22 cellular contexts compared by ENCODE assay signal in genomic region chr3:188931531-188931930, GRCh38.
DNase-seq lines count a peak whose midpoint lies in the region; ATAC-seq and TF ChIP-seq lines count a peak whose summit lies in the region.
"Had no signal": no experiment of that assay in that cellular context is flagged by ENCODE, and none has a peak within 500 bp of the region (broad histone marks: within the 10 kb centered on the region; RNA-seq: fewer than 3 reads in every experiment).

No MANE protein-coding gene starts in this region.

- 49% methylated on average over 3 of the region's 3 CpGs for WGBS in SK-N-SH (ENCODE audit: low lambda C conversion rate)
- WGBS in neuronal stem cell (ENCODE audit: extremely low coverage in 2 of 2, insufficient read length in 2 of 2, insufficient replicate concordance in 1 of 2), 2 donors, result no CpG with 5 or more reads among the region's 3 CpGs

- H4K91ac ChIP-seq in neuronal stem cell (ENCODE audit: low read depth, low read length, poor library complexity), result no peak overlapping the region

- H3K9ac ChIP-seq in SK-N-SH (no peak overlapping the region), neuronal stem cell (ENCODE audit: low read depth, low read length, poor library complexity) (no peak overlapping the region)

- no peak overlapping the region for H3K4me3 ChIP-seq in SK-N-SH (ENCODE audit: low read depth in 2 of 2, low read length in 1 of 2)
- H3K4me3 ChIP-seq in neuronal stem cell (ENCODE audit: low read length in 2 of 2), result peak overlapping the region in 1 of 2 donors; percentile 49
- H3K4me3 ChIP-seq: body of pancreas, ovary, right lobe of liver, vagina had no signal

- H2BK15ac ChIP-seq in neuronal stem cell (ENCODE audit: low read length), result no peak overlapping the region

- no peak for TF ChIP-seq RAD21 in SK-N-SH (IDR thresholded peaks at IDR 0.05; ENCODE audit: low read length)

- TF ChIP-seq CTCF in SK-N-SH (IDR thresholded peaks at IDR 0.05), result no peak

- H3K27ac ChIP-seq in SK-N-SH (ENCODE audit: low read depth in 2 of 2, low read length in 1 of 2) (no peak overlapping the region), neuronal stem cell (replicated peaks; ENCODE audit: low read length) (no peak overlapping the region)
- H3K27ac ChIP-seq: body of pancreas, ovary, right lobe of liver, vagina had no signal

- CTCF ChIA-PET in SK-N-SH (lab: Yijun Ruan, JAX), result no interaction called here

- H4K20me1 ChIP-seq in SK-N-SH (ENCODE audit: insufficient read depth), result no peaks in the 10 kb centered on the region

- TF ChIP-seq EP300 in SK-N-SH (IDR thresholded peaks at IDR 0.05; ENCODE audit: borderline replicate concordance in 1 of 2, low read depth in 1 of 2, low read length in 1 of 2), result no peak

- H3K18ac ChIP-seq in neuronal stem cell (ENCODE audit: low read length), result no peak overlapping the region

- H3K27me3 ChIP-seq in SK-N-SH (ENCODE audit: insufficient read depth) (no peaks in the 10 kb centered on the region), neuronal stem cell (ENCODE audit: control insufficient read depth in 3 of 3, insufficient read depth in 3 of 3, low read depth in 1 of 3, low read length in 3 of 3) (no peaks in the 10 kb centered on the region)
- H3K27me3 ChIP-seq: body of pancreas, ovary, right lobe of liver, vagina had no signal

- H2BK120ac ChIP-seq in neuronal stem cell (ENCODE audit: low read depth, low read length), result no peak overlapping the region

- H2BK12ac ChIP-seq in neuronal stem cell (ENCODE audit: low read length), result no peak overlapping the region

- H3K79me2 ChIP-seq in SK-N-SH (ENCODE audit: insufficient read depth), result no peaks in the 10 kb centered on the region

- H3K9me3 ChIP-seq in SK-N-SH (no peaks in the 10 kb centered on the region), neuronal stem cell (replicated peaks in 1 of 2; ENCODE audit: control insufficient read depth in 2 of 2, insufficient read depth in 1 of 2, low read depth in 1 of 2, low read length in 2 of 2) (no peaks in the 10 kb centered on the region)
- H3K9me3 ChIP-seq: body of pancreas, ovary, right lobe of liver, vagina had no signal

- ATAC-seq in HG03280 (IDR thresholded peaks at IDR 0.05; ENCODE audit: unreplicated experiment), result no peak
- ATAC-seq: body of pancreas; naive thymus-derived CD4-positive, alpha-beta T cell; right lobe of liver; T-cell had no signal

- POLR2A ChIA-PET in SK-N-SH (lab: Yijun Ruan, JAX), result no interaction called here

- no peak overlapping the region for H2BK5ac ChIP-seq in neuronal stem cell (ENCODE audit: low read length)

- H3K79me1 ChIP-seq in neuronal stem cell (ENCODE audit: low read depth, low read length), result no peaks in the 10 kb centered on the region

- no peak overlapping the region for H2AK5ac ChIP-seq in neuronal stem cell (ENCODE audit: low read depth, low read length)

- H3K4me2 ChIP-seq in SK-N-SH (no peak overlapping the region), neuronal stem cell (ENCODE audit: insufficient read depth, low read length, poor library complexity, severe bottlenecking) (no peak overlapping the region)

- no peak overlapping the region for H3K23ac ChIP-seq in neuronal stem cell (ENCODE audit: low read depth, low read length, poor library complexity)

- H3K4ac ChIP-seq in neuronal stem cell (ENCODE audit: low read length), result no peak overlapping the region

- peaks cover 0 to 10% of the 10 kb centered on the region in 2 experiments; a peak in 2 of 4 replicates for H3K4me1 ChIP-seq in SK-N-SH (ENCODE audit: control insufficient read depth in 1 of 2, insufficient read depth in 2 of 2, low read depth in 1 of 2, low read length in 1 of 2)
- peaks cover 0 to 2% of the 10 kb centered on the region in 2 donors for H3K4me1 ChIP-seq in neuronal stem cell (ENCODE audit: control insufficient read depth in 2 of 2, insufficient read depth in 1 of 2, low read depth in 1 of 2, low read length in 2 of 2)
- H3K4me1 ChIP-seq: body of pancreas, vagina had no signal

- H3K14ac ChIP-seq in neuronal stem cell (ENCODE audit: low read length), result no peak overlapping the region

- H3F3A ChIP-seq in SK-N-SH (replicated peaks; ENCODE audit: insufficient read depth), result peaks cover 8% of the 10 kb centered on the region

- H3K36me3 ChIP-seq in SK-N-SH (replicated peaks in 1 of 2; ENCODE audit: control insufficient read depth in 1 of 2, insufficient read depth in 2 of 2, low read length in 1 of 2) (no peaks in the 10 kb centered on the region), neuronal stem cell (replicated peaks in 1 of 2; ENCODE audit: control insufficient read depth in 2 of 2, insufficient read depth in 2 of 2, low read length in 2 of 2) (no peaks in the 10 kb centered on the region)
- H3K36me3 ChIP-seq: ovary, right lobe of liver, vagina had no signal

- peak overlapping the region; percentile 66 for H2AFZ ChIP-seq in SK-N-SH (ENCODE audit: low read depth)
- H2AFZ ChIP-seq in neuronal stem cell (ENCODE audit: low read length), result peak overlapping the region; percentile 47

- no peaks in the 10 kb centered on the region for H3K9me2 ChIP-seq in SK-N-SH

- peak; percentile 52 for DNase-seq in DMS79 treated with DMSO at 0.1 percent for 48 hours (lab: John Stamatoyannopoulos, UW)
- no peak for DNase-seq in DMS79 (lab: John Stamatoyannopoulos, UW)
- DNase-seq in M059J (ENCODE audit: low read depth), result peak; percentile 38
- DNase-seq in SK-N-SH, result no peak
- no peak for DNase-seq in neuronal stem cell (ENCODE audit: low spot score)
- no peak for DNase-seq in NCI-H748 treated with DMSO at 0.1 percent for 48 hours (lab: John Stamatoyannopoulos, UW)
- DNase-seq in stimulated activated CD4-positive, alpha-beta T cell treated with anti-CD3 and anti-CD28 coated beads, Interleukin-15, amount 100 ng/mL, for 24 hours, result no peak
- DNase-seq: 8988T; activated CD4-positive, alpha-beta T cell treated with anti-CD3 and anti-CD28 coated beads for 48 hours; body of pancreas; DMS 273 treated with DMSO at 0.1 percent for 48 hours; endodermal cell; H7; Karpas-422; naive thymus-derived CD4-positive, alpha-beta T cell; NCI-H2171; NK-92 treated with Interleukin-12 subunit alpha and Interleukin-12 subunit beta, amount 100 ng/mL, for 24 hours; ovary; right lobe of liver; T-cell had no signal

- no peak overlapping the region for H4K8ac ChIP-seq in neuronal stem cell (ENCODE audit: low read depth, low read length)

TF ChIP-seq in SK-N-SH, 30 proteins besides CTCF, POLR2A, EP300 and RAD21:
- no peak for TF ChIP-seq FOSL2 (IDR thresholded peaks at IDR 0.05; ENCODE audit: borderline replicate concordance, low read depth)
- no peak for TF ChIP-seq CHD2 (IDR thresholded peaks at IDR 0.05; ENCODE audit: low read length, partially characterized antibody)
- TF ChIP-seq TEAD4 (IDR thresholded peaks at IDR 0.05; ENCODE audit: borderline replicate concordance, insufficient read depth), result no peak
- no peak for TF ChIP-seq NFIC (IDR thresholded peaks at IDR 0.05; ENCODE audit: borderline replicate concordance)
- no peak for TF ChIP-seq FOXJ3 (CRISPR knock-in tag; IDR thresholded peaks at IDR 0.05)
- no peak for TF ChIP-seq TCF12 (IDR thresholded peaks at IDR 0.05)
- TF ChIP-seq RXRA (IDR thresholded peaks at IDR 0.05; ENCODE audit: borderline replicate concordance, low read depth), result no peak
- no peak for TF ChIP-seq GABPA (IDR thresholded peaks at IDR 0.05; ENCODE audit: low read depth)
- no peak for TF ChIP-seq RFX5 (IDR thresholded peaks at IDR 0.05; ENCODE audit: low read length)
- no peak for TF ChIP-seq SIN3A (IDR thresholded peaks at IDR 0.05; ENCODE audit: borderline replicate concordance, low read depth, low read length)

Comparison
In these comparisons a context has a peak if more than half of its experiments do, and no peak if none do; other contexts are left out.
1. DNase-seq: peak in DMS79 treated with DMSO at 0.1 percent for 48 hours (single experiment) and M059J (single experiment); none in DMS79 (single experiment), SK-N-SH (single experiment), neuronal stem cell (single experiment), NCI-H748 treated with DMSO at 0.1 percent for 48 hours (single experiment) and stimulated activated CD4-positive, alpha-beta T cell treated with anti-CD3 and anti-CD28 coated beads, Interleukin-15, amount 100 ng/mL, for 24 hours (single experiment).